Comparison of ENCODE assay signal across 1 cellular context in genomic region chr2:101889460-101890098, GRCh38.
TF ChIP-seq lines count a peak whose summit lies in the region.

No MANE protein-coding gene starts in this region.

TF ChIP-seq in IMR-90, 13 proteins besides CTCF, POLR2A, EP300 and RAD21 (continued from another document):
- TF ChIP-seq FOS (IDR thresholded peaks at IDR 0.05; ENCODE audit: low read depth, low read length) (no peak), RFX5 (IDR thresholded peaks at IDR 0.05; ENCODE audit: low read depth, low read length) (no peak), MAFK (IDR thresholded peaks at IDR 0.05; ENCODE audit: low read depth, low read length) (no peak), SMC3 (IDR thresholded peaks at IDR 0.05; ENCODE audit: low read depth, low read length) (no peak), CEBPB (IDR thresholded peaks at IDR 0.05; ENCODE audit: low read depth, low read length) (no peak), BHLHE40 (IDR thresholded peaks at IDR 0.05; ENCODE audit: low read depth, low read length) (no peak), CHD1 (IDR thresholded peaks at IDR 0.05; ENCODE audit: low read depth, low read length) (no peak), MAZ (IDR thresholded peaks at IDR 0.05; ENCODE audit: borderline replicate concordance, low read depth, low read length) (no peak)
TF ChIP-seq in IMR-90: peak in this region for 0.
